1 cellular context compared by ENCODE assay signal in genomic region chr7:138527746-138528223, GRCh38.
TF ChIP-seq lines count a peak whose summit lies in the region.

No MANE protein-coding gene starts in this region.

TF ChIP-seq in H1, 55 proteins besides CTCF, POLR2A, EP300 and RAD21 (continued from another document):
- TF ChIP-seq ATF2 (IDR thresholded peaks at IDR 0.05; ENCODE audit: low read length), result peak; percentile 69; the same call in 1 of the 2 replicates
- TF ChIP-seq EGR1 (IDR thresholded peaks at IDR 0.05; ENCODE audit: borderline replicate concordance, low read depth, low read length), result no peak
- no peak for TF ChIP-seq CTBP2 (IDR thresholded peaks at IDR 0.05; ENCODE audit: borderline replicate concordance, insufficient read depth, insufficient read length, low read length)
- no peak for TF ChIP-seq TCF12 (IDR thresholded peaks at IDR 0.05; ENCODE audit: low read depth, low read length)
- 0 out of 2 replicates have a peak, but pooled peaks have one; percentile 3 for TF ChIP-seq POU5F1 (IDR thresholded peaks at IDR 0.05; ENCODE audit: low read depth, low read length)
- TF ChIP-seq HDAC2 (IDR thresholded peaks at IDR 0.05; ENCODE audit: borderline replicate concordance in 1 of 2, low read depth in 2 of 2, low read length in 2 of 2), result peak in 1 of 2 experiments; percentile 66; a peak in 1 of 4 replicates
- no peak for TF ChIP-seq SIX5 (IDR thresholded peaks at IDR 0.05; ENCODE audit: low read depth, low read length)
- peak; percentile 35 for TF ChIP-seq TAF7 (optimal IDR thresholded peaks at IDR 0.05; ENCODE audit: borderline replicate concordance, low read depth, low read length)
- TF ChIP-seq CBX8 (IDR thresholded peaks at IDR 0.05; ENCODE audit: borderline replicate concordance, low read depth, low read length), result no peak
- TF ChIP-seq E2F6 (IDR thresholded peaks at IDR 0.05), result no peak
- no peak for TF ChIP-seq CBX5 (IDR thresholded peaks at IDR 0.05; ENCODE audit: low read depth, low read length)
- TF ChIP-seq SP1 (IDR thresholded peaks at IDR 0.05; ENCODE audit: low read depth, low read length), result no peak
- TF ChIP-seq CHD2 (IDR thresholded peaks at IDR 0.05; ENCODE audit: low read length), result no peak
- no peak for TF ChIP-seq CHD7 (IDR thresholded peaks at IDR 0.05; ENCODE audit: insufficient replicate concordance, low read length)
- peak; percentile 36; the same call in 1 of the 2 replicates for TF ChIP-seq KDM1A (IDR thresholded peaks at IDR 0.05; ENCODE audit: borderline replicate concordance, low read length)
- peak; percentile 70; the same call in 1 of the 2 replicates for TF ChIP-seq POLR2AphosphoS5 (IDR thresholded peaks at IDR 0.05; ENCODE audit: low read depth, low read length)
- TF ChIP-seq CREB1 (IDR thresholded peaks at IDR 0.05), result no peak
- no peak for TF ChIP-seq RFX5 (IDR thresholded peaks at IDR 0.05; ENCODE audit: borderline replicate concordance, low read depth, low read length)
- TF ChIP-seq MAFK (IDR thresholded peaks at IDR 0.05; ENCODE audit: low read depth, low read length), result no peak
- TF ChIP-seq FOSL1 (IDR thresholded peaks at IDR 0.05; ENCODE audit: insufficient read depth, low read depth, low read length), result no peak
TF ChIP-seq in H1: peak in this region for 6.
